ENCODE assay signal across 1 cellular context in genomic region chrX:52425710-52426245, GRCh38.
TF ChIP-seq lines count a peak whose summit lies in the region.

No MANE protein-coding gene starts in this region.

TF ChIP-seq in IMR-90, 13 proteins besides CTCF, POLR2A, EP300 and RAD21:
- TF ChIP-seq SMC3 (IDR thresholded peaks at IDR 0.05; ENCODE audit: low read depth, low read length) (no peak), FOS (IDR thresholded peaks at IDR 0.05; ENCODE audit: low read depth, low read length) (no peak), BHLHE40 (IDR thresholded peaks at IDR 0.05; ENCODE audit: low read depth, low read length) (no peak), ELK1 (IDR thresholded peaks at IDR 0.05; ENCODE audit: borderline replicate concordance, low read depth, low read length) (no peak), CHD1 (IDR thresholded peaks at IDR 0.05; ENCODE audit: low read depth, low read length) (no peak), RFX5 (IDR thresholded peaks at IDR 0.05; ENCODE audit: low read depth, low read length) (no peak), MAFK (IDR thresholded peaks at IDR 0.05; ENCODE audit: low read depth, low read length) (no peak), NFE2L2 (IDR thresholded peaks at IDR 0.05; ENCODE audit: low read depth, low read length) (no peak), RCOR1 (IDR thresholded peaks at IDR 0.05; ENCODE audit: insufficient replicate concordance, low read length) (no peak), USF2 (IDR thresholded peaks at IDR 0.05; ENCODE audit: low read depth, low read length) (no peak)
